In genomic region chr17:42561908-42562844, GRCh38 we compare ENCODE assay signal across 1 cellular context.
A peak's percentile ranks its signal among the peaks of the same experiment; 100 is the strongest.
TF ChIP-seq lines count a peak whose summit lies in the region.

COASY (plus strand) TSS chr17:42562148; CDS start chr17:42562623, 475 bp downstream.

TF ChIP-seq in HepG2, 621 proteins besides CTCF, POLR2A, EP300 and RAD21 (continued from another document and continues in another):
- TF ChIP-seq HMGXB3 (CRISPR knock-in tag; IDR thresholded peaks at IDR 0.05; ENCODE audit: borderline replicate concordance) (peak; percentile 91), ZFP90 (CRISPR knock-in tag; IDR thresholded peaks at IDR 0.05; ENCODE audit: borderline replicate concordance) (peak; percentile 68), THRA (CRISPR knock-in tag; IDR thresholded peaks at IDR 0.05; ENCODE audit: borderline replicate concordance) (peak; percentile 73; the same call in 1 of the 2 replicates), FOXP4 (CRISPR knock-in tag; IDR thresholded peaks at IDR 0.05) (peak; percentile 78), CBX1 (IDR thresholded peaks at IDR 0.05; ENCODE audit: low read depth) (peak; percentile 41), ZIK1 (CRISPR knock-in tag; IDR thresholded peaks at IDR 0.05; ENCODE audit: borderline replicate concordance, low read depth) (no peak; the same call in 1 of the 2 replicates), EHMT2 (IDR thresholded peaks at IDR 0.05; ENCODE audit: borderline replicate concordance, low read depth, low read length) (no peak), SRSF4 (IDR thresholded peaks at IDR 0.05; ENCODE audit: low read depth, low read length, poor library complexity, severe bottlenecking) (no peak), ZSCAN25 (CRISPR knock-in tag; IDR thresholded peaks at IDR 0.05) (no peak; the same call in none of the 2 replicates), ZNF605 (CRISPR knock-in tag; IDR thresholded peaks at IDR 0.05) (peak; percentile 99), ZFP91 (CRISPR knock-in tag; IDR thresholded peaks at IDR 0.05; ENCODE audit: borderline replicate concordance) (peak; percentile 65), SPEN (CRISPR knock-in tag; IDR thresholded peaks at IDR 0.05; ENCODE audit: low read depth) (peak; percentile 98), NONO (IDR thresholded peaks at IDR 0.05) (no peak), NONO (CRISPR knock-in tag; conservative IDR thresholded peaks at IDR 0.05) (peak; percentile 93), TGIF2 (CRISPR knock-in tag; IDR thresholded peaks at IDR 0.05) (peak; percentile 87), ZNF275 (CRISPR knock-in tag; IDR thresholded peaks at IDR 0.05; ENCODE audit: borderline replicate concordance) (peak; percentile 44), FOXK1 (CRISPR knock-in tag; IDR thresholded peaks at IDR 0.05; ENCODE audit: borderline replicate concordance, low read depth) (peak; percentile 96; the same call in 1 of the 2 replicates), BRF2 (CRISPR knock-in tag; IDR thresholded peaks at IDR 0.05) (0 out of 2 replicates have a peak, but pooled peaks have one; percentile 56), ZNF317 (CRISPR knock-in tag; IDR thresholded peaks at IDR 0.05) (no peak), JUNB (CRISPR knock-in tag; IDR thresholded peaks at IDR 0.05; ENCODE audit: borderline replicate concordance) (peak; percentile 34; the same call in 1 of the 2 replicates), SKI (IDR thresholded peaks at IDR 0.05; ENCODE audit: partially characterized antibody) (peak; percentile 10), MYC (CRISPR knock-in tag; IDR thresholded peaks at IDR 0.05; ENCODE audit: borderline replicate concordance) (peak; percentile 70), GZF1 (CRISPR knock-in tag; IDR thresholded peaks at IDR 0.05) (0 out of 2 replicates have a peak, but pooled peaks have one; percentile 65), FOXP1 (IDR thresholded peaks at IDR 0.05) (no peak), FOXP1 (CRISPR knock-in tag; IDR thresholded peaks at IDR 0.05) (peak; percentile 37; the same call in 1 of the 2 replicates), SNAPC2 (CRISPR knock-in tag; IDR thresholded peaks at IDR 0.05) (peak; percentile 24; the same call in 1 of the 2 replicates), ARHGAP35 (CRISPR knock-in tag; IDR thresholded peaks at IDR 0.05; ENCODE audit: borderline replicate concordance) (0 out of 2 replicates have a peak, but pooled peaks have one; percentile 19), DBP (CRISPR knock-in tag; IDR thresholded peaks at IDR 0.05; ENCODE audit: not compliant biosample characterization) (no peak), PAF1 (CRISPR knock-in tag; IDR thresholded peaks at IDR 0.05) (no peak), ZFY (CRISPR knock-in tag; IDR thresholded peaks at IDR 0.05) (peak; percentile 97), ZNF3 (CRISPR knock-in tag; IDR thresholded peaks at IDR 0.05) (no peak; the same call in 1 of the 2 replicates), KDM3A (CRISPR knock-in tag; IDR thresholded peaks at IDR 0.05; ENCODE audit: low read depth) (peak; percentile 17; the same call in 1 of the 2 replicates), ELF3 (CRISPR knock-in tag; IDR thresholded peaks at IDR 0.05) (peak; percentile 98), ZNF556 (CRISPR knock-in tag; IDR thresholded peaks at IDR 0.05; ENCODE audit: borderline replicate concordance) (peak; percentile 66), E2F2 (CRISPR knock-in tag; IDR thresholded peaks at IDR 0.05; ENCODE audit: borderline replicate concordance) (0 out of 2 replicates have a peak, but pooled peaks have one; percentile 47), ZNF234 (CRISPR knock-in tag; conservative IDR thresholded peaks at IDR 0.05) (peak; percentile 24; the same call in 1 of the 2 replicates), RXRB (CRISPR knock-in tag; IDR thresholded peaks at IDR 0.05; ENCODE audit: borderline replicate concordance) (peak; percentile 87), STAG1 (CRISPR knock-in tag; IDR thresholded peaks at IDR 0.05) (peak; percentile 31; the same call in 1 of the 2 replicates), MBD4 (IDR thresholded peaks at IDR 0.05; ENCODE audit: borderline replicate concordance, low read length) (no peak), PLRG1 (conservative IDR thresholded peaks at IDR 0.05) (no peak), KDM5A (IDR thresholded peaks at IDR 0.05; ENCODE audit: borderline replicate concordance, low read length) (peak; percentile 96), ZNF230 (CRISPR knock-in tag; IDR thresholded peaks at IDR 0.05) (peak; percentile 84), ZNF737 (CRISPR knock-in tag; IDR thresholded peaks at IDR 0.05; ENCODE audit: borderline replicate concordance) (peak; percentile 51; the same call in 1 of the 2 replicates), FLYWCH1 (CRISPR knock-in tag; IDR thresholded peaks at IDR 0.05) (no peak), ZNF256 (CRISPR knock-in tag; conservative IDR thresholded peaks at IDR 0.05) (peak; percentile 76; the same call in 1 of the 2 replicates), MED1 (CRISPR knock-in tag; IDR thresholded peaks at IDR 0.05) (peak; percentile 83), KLF13 (CRISPR knock-in tag; IDR thresholded peaks at IDR 0.05) (0 out of 2 replicates have a peak, but pooled peaks have one; percentile 28), ZMAT3 (CRISPR knock-in tag; conservative IDR thresholded peaks at IDR 0.05) (peak; percentile 83), ZNF512 (CRISPR knock-in tag; IDR thresholded peaks at IDR 0.05) (0 out of 2 replicates have a peak, but pooled peaks have one; percentile 15), SIX4 (CRISPR knock-in tag; IDR thresholded peaks at IDR 0.05) (peak; percentile 81), THAP11 (CRISPR knock-in tag; IDR thresholded peaks at IDR 0.05) (peak; percentile 96)
